In the genomic region with DNA sequence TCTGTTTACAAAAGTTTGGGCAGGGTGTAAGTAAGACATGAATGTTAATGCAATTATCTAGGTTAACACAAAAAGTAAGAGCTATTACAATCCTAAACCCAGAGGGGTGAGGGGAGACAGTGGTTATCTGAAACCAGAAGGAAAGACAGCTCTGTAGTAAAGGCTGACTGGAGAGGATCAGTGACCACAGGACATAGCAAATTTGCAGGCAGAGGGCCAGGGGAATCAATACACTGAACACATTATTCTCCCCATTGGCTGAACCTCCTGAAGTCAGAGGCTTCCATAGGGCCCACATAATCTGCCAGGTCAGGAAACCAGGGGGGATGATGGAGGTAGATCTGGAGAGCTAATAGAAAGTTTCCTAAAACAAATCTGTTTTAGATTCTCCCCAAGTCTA, we compare ENCODE assay signal across 29 cellular contexts.
"Had no signal": no experiment of that assay in that cellular context is flagged by ENCODE, and none has a peak within 500 bp of the region (broad histone marks: within the 10 kb centered on the region; RNA-seq: fewer than 3 reads in every experiment).

No MANE protein-coding gene starts in this region.

- H3K9me3 ChIP-seq: adrenal gland, body of pancreas, breast epithelium had no signal

- H3K36me3 ChIP-seq: adrenal gland, breast epithelium, WERI-Rb-1 had no signal

- H2AFZ ChIP-seq: PC-9 had no signal

- H3K27me3 Mint-ChIP-seq: activated CD4-positive, alpha-beta T cell treated with anti-CD3 and anti-CD28 coated beads, Interleukin-2, amount 10 ng/mL, durations not matched to agents 24 days and 14 days; activated CD8-positive, alpha-beta T cell treated with anti-CD3 and anti-CD28 coated beads for 36 hours; activated T-cell treated with anti-CD3 and anti-CD28 coated beads, Interleukin-2, amount 50 U/mL, for 24 hours had no signal

- ATAC-seq: activated CD8-positive, alpha-beta T cell treated with anti-CD3 and anti-CD28 coated beads for 36 hours; activated naive CD4-positive, alpha-beta T cell treated with anti-CD3 and anti-CD28 coated beads, Interleukin-2, amount 50 U/mL, for 72 hours; body of pancreas; Right ventricle myocardium inferior had no signal

- H3K9ac ChIP-seq: KMS-11 had no signal

- DNase-seq: activated CD4-positive, alpha-beta T cell treated with anti-CD3 and anti-CD28 coated beads, Interleukin-2, amount 10 ng/mL, durations not matched to agents 24 days and 14 days; activated CD4-positive, alpha-beta T cell treated with anti-CD3 and anti-CD28 coated beads, Interleukin-2, amount 50 U/mL, for 4 hours; activated CD8-positive, alpha-beta T cell treated with anti-CD3 and anti-CD28 coated beads for 36 hours; activated gamma-delta T cell treated with Interleukin-2 at 50 U/mL for 16 hours; activated naive CD4-positive, alpha-beta T cell treated with anti-CD3 and anti-CD28 coated beads for 36 hours; activated T-cell treated with anti-CD3 and anti-CD28 coated beads, Interleukin-2, amount 50 U/mL, for 24 hours; adrenal gland; body of pancreas; MM.1S; MV-4-11; NCI-H1092; NCI-H1417; NCI-H146; NCI-H187; NCI-H2029 treated with DMSO at 0.1 percent for 48 hours; NCI-H2107; NCI-H2171; NCI-H510A; NCI-H526; NCI-H774; PC-9; T1000; WERI-Rb-1 had no signal

- H3K36me3 Mint-ChIP-seq: activated naive CD4-positive, alpha-beta T cell treated with anti-CD3 and anti-CD28 coated beads, Interleukin-2, amount 50 U/mL, for 72 hours had no signal

- H3K9me3 Mint-ChIP-seq: activated CD4-positive, alpha-beta T cell treated with anti-CD3 and anti-CD28 coated beads, Interleukin-2, amount 10 ng/mL, durations not matched to agents 24 days and 14 days; activated CD8-positive, alpha-beta T cell treated with anti-CD3 and anti-CD28 coated beads for 36 hours; activated naive CD4-positive, alpha-beta T cell treated with anti-CD3 and anti-CD28 coated beads for 36 hours; activated T-helper 2 cell treated with anti-CD3 and anti-CD28 coated beads, Interferon-gamma antibody, Interleukin-2, Interleukin-4, amounts not matched to agents 10 μg/mL and 5 μg/mL and 100 μg/mL, durations not matched to agents 14 hours and 24 hours and 36 hours had no signal

- H3K4me3 ChIP-seq: adrenal gland, body of pancreas, breast epithelium, PC-9 had no signal

- H3K27ac ChIP-seq: adrenal gland, body of pancreas, breast epithelium, KMS-11, PC-9, RWPE1, WERI-Rb-1 had no signal

- H3K4me1 ChIP-seq: adrenal gland, body of pancreas, breast epithelium had no signal

- H3K4me3 Mint-ChIP-seq: activated CD4-positive, alpha-beta T cell treated with anti-CD3 and anti-CD28 coated beads, Interleukin-2, amount 10 ng/mL, durations not matched to agents 24 days and 14 days; activated CD8-positive, alpha-beta T cell treated with anti-CD3 and anti-CD28 coated beads for 36 hours; activated naive CD4-positive, alpha-beta T cell treated with anti-CD3 and anti-CD28 coated beads for 36 hours; activated T-cell treated with anti-CD3 and anti-CD28 coated beads, Interleukin-2, amount 50 U/mL, for 24 hours had no signal

- H3K27ac Mint-ChIP-seq: activated CD4-positive, alpha-beta T cell treated with anti-CD3 and anti-CD28 coated beads, Interleukin-2, amount 10 ng/mL, durations not matched to agents 24 days and 14 days; activated CD8-positive, alpha-beta T cell treated with anti-CD3 and anti-CD28 coated beads for 36 hours; activated naive CD4-positive, alpha-beta T cell treated with anti-CD3 and anti-CD28 coated beads for 36 hours; activated naive CD4-positive, alpha-beta T cell treated with anti-CD3 and anti-CD28 coated beads, Interleukin-2, amount 50 U/mL, for 72 hours; activated T-cell treated with anti-CD3 and anti-CD28 coated beads, Interleukin-2, amount 50 U/mL, for 24 hours; activated T-helper 2 cell treated with anti-CD3 and anti-CD28 coated beads, Interferon-gamma antibody, Interleukin-2, Interleukin-4, amounts not matched to agents 10 μg/mL and 5 μg/mL and 100 μg/mL, durations not matched to agents 14 hours and 24 hours and 36 hours had no signal

- H3K4me1 Mint-ChIP-seq: activated CD4-positive, alpha-beta T cell treated with anti-CD3 and anti-CD28 coated beads, Interleukin-2, amount 10 ng/mL, durations not matched to agents 24 days and 14 days had no signal

- H3K4me2 ChIP-seq: KMS-11, PC-9 had no signal

- H3K27me3 ChIP-seq: adrenal gland, body of pancreas, breast epithelium had no signal
